ENCODE assay signal across 30 cellular contexts in the genomic region with DNA sequence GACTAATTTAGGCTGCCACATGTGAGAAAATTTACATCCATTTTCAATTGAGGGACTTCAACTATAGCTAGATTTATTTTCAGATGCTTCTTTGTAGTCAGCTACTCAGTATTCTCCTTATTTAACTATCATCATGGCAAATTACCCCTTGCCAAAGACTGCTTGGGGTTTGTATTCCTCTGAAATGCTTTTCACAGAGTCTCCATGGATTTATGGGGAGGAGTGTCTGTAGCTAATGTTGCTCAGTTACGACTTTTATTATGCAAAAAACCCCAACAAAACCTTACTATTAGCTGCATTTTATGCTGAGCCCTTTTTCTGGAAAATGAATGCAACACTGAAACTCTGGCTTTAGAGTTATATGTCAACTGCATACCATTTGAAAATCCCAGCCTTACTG.
A peak's percentile ranks its signal among the peaks of the same experiment; 100 is the strongest.
DNase-seq lines count a peak whose midpoint lies in the region; ATAC-seq and TF ChIP-seq lines count a peak whose summit lies in the region.
"Had no signal": no experiment of that assay in that cellular context is flagged by ENCODE, and none has a peak within 500 bp of the region (broad histone marks: within the 10 kb centered on the region; RNA-seq: fewer than 3 reads in every experiment).

No MANE protein-coding gene starts in this region.

- ATAC-seq in sciatic nerve (peak; percentile 62), foreskin keratinocyte (no peak), GM18868 (IDR thresholded peaks at IDR 0.05; ENCODE audit: unreplicated experiment) (no peak), HG03135 (IDR thresholded peaks at IDR 0.05; ENCODE audit: unreplicated experiment) (no peak)

- H3K36me3 Mint-ChIP-seq in brain: peaks cover 55% of the 10 kb centered on the region
- H3K36me3 Mint-ChIP-seq: activated CD4-positive, alpha-beta memory T cell treated with anti-CD3 and anti-CD28 coated beads for 36 hours had no signal

- intact Hi-C loops in sciatic nerve (cut with DNase I): no loop called here

- peak overlapping the region in 1 of 5 experiments; percentile 14 for H3K4me3 Mint-ChIP-seq in brain
- H3K4me3 Mint-ChIP-seq: activated CD4-positive, alpha-beta memory T cell treated with anti-CD3 and anti-CD28 coated beads for 36 hours; activated T-helper 1 cell treated with anti-CD3 and anti-CD28 coated beads, Interleukin-12 subunit alpha, Interleukin-12 subunit beta, Interleukin-2, Interleukin-4 antibody, amounts not matched to agents 30 ng/mL and 10 ng/mL and 1 ng/mL, durations not matched to agents 14 hours and 24 hours and 36 hours; T-helper 2 cell treated with Interferon-gamma antibody and Interleukin-4, amounts not matched to agents 5 μg/mL and 100 μg/mL, for 36 hours had no signal

- no peaks in the 10 kb centered on the region for H3K9me3 ChIP-seq in iPS-20b (ENCODE audit: insufficient read depth, low read depth, low read length)
- H3K9me3 ChIP-seq: left ventricle myocardium inferior, prostate gland, upper lobe of left lung had no signal

- TF ChIP-seq CTCF in brain (conservative IDR thresholded peaks at IDR 0.05) (no peak), foreskin keratinocyte (conservative IDR thresholded peaks at IDR 0.05) (no peak)

- DNase-seq in Ammon's horn (ENCODE audit: low spot score): peak; percentile 60
- DNase-seq in sciatic nerve (ENCODE audit: low spot score): no peak
- no peak for DNase-seq in GM03348 (ENCODE audit: low spot score)
- no peak for DNase-seq in foreskin keratinocyte
- DNase-seq: activated CD4-positive, alpha-beta memory T cell treated with anti-CD3 and anti-CD28 coated beads for 36 hours; activated CD4-positive, alpha-beta T cell treated with anti-CD3 and anti-CD28 coated beads for 1 hour; activated CD8-positive, alpha-beta memory T cell treated with anti-CD3 and anti-CD28 coated beads, Interleukin-2, amount 50 U/mL, for 4 hours; activated naive CD4-positive, alpha-beta T cell treated with Interleukin-2 at 50 U/mL for 16 hours; brain microvascular endothelial cell; Calu3; DMS79; effector CD4-positive, alpha-beta T cell; GF-D8; glutamatergic neuron; HCEC 1CT; IMR-90; left ventricle myocardium inferior; NCI-H146; NCI-H748 treated with DMSO at 0.1 percent for 48 hours; SHP77; stimulated activated CD4-positive, alpha-beta T cell treated with anti-CD3 and anti-CD28 coated beads, Interleukin-4, amount 100 ng/mL, for 1 hour; upper lobe of left lung had no signal

- H3K36me3 ChIP-seq in iPS-20b (ENCODE audit: insufficient read depth, low read depth, low read length): no peaks in the 10 kb centered on the region
- H3K36me3 ChIP-seq: brain microvascular endothelial cell, prostate gland, upper lobe of left lung had no signal

- peaks cover 0 to 9% (median 0%) of the 10 kb centered on the region in 5 experiments for H3K9me3 Mint-ChIP-seq in brain
- H3K9me3 Mint-ChIP-seq: activated CD4-positive, alpha-beta memory T cell treated with anti-CD3 and anti-CD28 coated beads for 36 hours; activated T-helper 1 cell treated with anti-CD3 and anti-CD28 coated beads, Interleukin-12 subunit alpha, Interleukin-12 subunit beta, Interleukin-2, Interleukin-4 antibody, amounts not matched to agents 30 ng/mL and 10 ng/mL and 1 ng/mL, durations not matched to agents 14 hours and 24 hours and 36 hours; T-helper 2 cell treated with Interferon-gamma antibody and Interleukin-4, amounts not matched to agents 5 μg/mL and 100 μg/mL, for 36 hours had no signal

- peak overlapping the region; percentile 38 to 92 (median 91) for H3K27ac Mint-ChIP-seq in brain
- H3K27ac Mint-ChIP-seq: activated CD4-positive, alpha-beta memory T cell treated with anti-CD3 and anti-CD28 coated beads for 36 hours; activated T-helper 1 cell treated with anti-CD3 and anti-CD28 coated beads, Interleukin-12 subunit alpha, Interleukin-12 subunit beta, Interleukin-2, Interleukin-4 antibody, amounts not matched to agents 30 ng/mL and 10 ng/mL and 1 ng/mL, durations not matched to agents 14 hours and 24 hours and 36 hours; T-helper 2 cell treated with Interferon-gamma antibody and Interleukin-4, amounts not matched to agents 5 μg/mL and 100 μg/mL, for 36 hours had no signal

- H3K9ac ChIP-seq in iPS-20b (ENCODE audit: low read depth, low read length): peak overlapping the region; percentile 13; the same call in 1 of the 2 replicates

- no peak overlapping the region for H3K27ac ChIP-seq in iPS-20b (ENCODE audit: low read length)
- H3K27ac ChIP-seq in foreskin keratinocyte: no peak overlapping the region
- H3K27ac ChIP-seq: brain microvascular endothelial cell, epithelial cell of prostate, left ventricle myocardium inferior, prostate gland, upper lobe of left lung had no signal

- H3K27me3 ChIP-seq in iPS-20b (ENCODE audit: insufficient read depth, low read length) (no peaks in the 10 kb centered on the region), foreskin keratinocyte (no peaks in the 10 kb centered on the region)
- H3K27me3 ChIP-seq: brain microvascular endothelial cell, upper lobe of left lung had no signal

- H3K27me3 Mint-ChIP-seq in brain: peaks cover 5% of the 10 kb centered on the region

- H3K4me3 ChIP-seq in iPS-20b (ENCODE audit: low read length): no peak overlapping the region
- H3K4me3 ChIP-seq: left ventricle myocardium inferior, prostate gland, upper lobe of left lung had no signal

- peaks cover 52% of the 10 kb centered on the region for H3K4me1 Mint-ChIP-seq in brain

- H3K4me1 ChIP-seq in iPS-20b (ENCODE audit: insufficient read depth, low read length): peaks cover 16% of the 10 kb centered on the region; the same call in 1 of the 2 replicates
- H3K4me1 ChIP-seq in foreskin keratinocyte: no peaks in the 10 kb centered on the region
- H3K4me1 ChIP-seq: prostate gland, upper lobe of left lung had no signal
